Comparison of ENCODE assay signal across 8 cellular contexts in the genomic region with DNA sequence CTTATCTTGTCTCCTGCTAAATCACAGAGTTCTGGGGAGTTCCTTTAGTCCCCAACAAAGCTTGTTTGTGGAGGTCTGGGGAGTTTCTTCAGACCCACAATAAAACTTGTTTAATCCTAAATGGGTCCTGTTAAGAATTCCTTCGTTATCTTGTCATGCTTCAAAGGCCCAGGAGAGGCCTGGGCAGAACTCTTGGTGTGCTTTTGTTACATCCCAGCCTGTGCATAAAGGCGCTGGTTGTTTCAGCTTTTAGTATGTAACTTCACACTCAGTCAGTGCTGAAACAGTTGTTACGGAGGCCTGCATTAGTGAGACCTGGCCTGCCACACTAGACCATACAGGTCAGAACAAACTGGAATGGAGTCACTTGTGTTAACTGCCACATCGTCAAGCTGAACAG. TPM values are rescaled to one million over a fixed set of nuclear protein-coding genes. Genes with fewer than 3 reads are reported as not detected.
DNase-seq lines count a peak whose midpoint lies in the region; ATAC-seq and TF ChIP-seq lines count a peak whose summit lies in the region.
"Not testable (repeated sequence)": the region's sequence is repeated elsewhere in the genome, so short reads cannot be mapped to it uniquely, and the experiment has no call there.

No MANE protein-coding gene starts in this region.

- H2BK15ac ChIP-seq in H9 (ENCODE audit: low read depth, low read length); neuronal stem cell (ENCODE audit: low read length): not testable (repeated sequence)

- not testable (repeated sequence) for H3K27ac ChIP-seq in CD8-positive, alpha-beta T cell (ENCODE audit: low read depth, low read length); H9 (ENCODE audit: insufficient read length, low read depth, low read length)
- H3K27ac ChIP-seq in hepatocyte: peak overlapping the region; percentile 100
- peak overlapping the region; percentile 45 for H3K27ac ChIP-seq in mesodermal cell (ENCODE audit: low read depth, low read length, severe bottlenecking)
- peak overlapping the region; percentile 49 for H3K27ac ChIP-seq in neuronal stem cell (replicated peaks; ENCODE audit: low read length)

- not testable (repeated sequence) for H3K4me2 ChIP-seq in H9 (ENCODE audit: insufficient read depth, insufficient read length, low read length); hepatocyte; neuronal stem cell (ENCODE audit: insufficient read depth, low read length, poor library complexity, severe bottlenecking)

- not testable (repeated sequence) for H3K79me1 ChIP-seq in H9 (ENCODE audit: insufficient read depth, low read depth, low read length, poor library complexity, severe bottlenecking); neuronal stem cell (ENCODE audit: low read depth, low read length)

- H3K27me3 Mint-ChIP-seq in CD8-positive, alpha-beta T cell (ENCODE audit: low read depth); H9 (ENCODE audit: low read depth); activated B cell treated with CpG ODN at 0.5 μM for 24 hours; nephron (ENCODE audit: low read depth); type B pancreatic cell: not testable (repeated sequence)

- H3K36me3 Mint-ChIP-seq in CD8-positive, alpha-beta T cell; activated B cell treated with CpG ODN at 0.5 μM for 24 hours (ENCODE audit: low read depth): not testable (repeated sequence)
- H3K36me3 Mint-ChIP-seq in H9 (ENCODE audit: insufficient read depth in 1 of 3, low read depth in 3 of 3) (peaks cover 3 to 24% (median 8%) of the 10 kb centered on the region in 3 experiments), nephron (ENCODE audit: low read depth) (peaks cover 33% of the 10 kb centered on the region), type B pancreatic cell (peaks cover 20% of the 10 kb centered on the region)

- H3K4me1 Mint-ChIP-seq in CD8-positive, alpha-beta T cell (ENCODE audit: low read depth); activated B cell treated with CpG ODN at 0.5 μM for 24 hours; nephron: not testable (repeated sequence)
- H3K4me1 Mint-ChIP-seq in H9 (peaks cover 32 to 43% of the 10 kb centered on the region in 2 experiments), type B pancreatic cell (ENCODE audit: unreplicated experiment) (peaks cover 12% of the 10 kb centered on the region)

- CTCF ChIA-PET in CD8-positive, alpha-beta T cell (lab: Charles Lee): not testable (repeated sequence)
- CTCF ChIA-PET in activated B cell treated with CpG ODN at 0.5 μM for 24 hours (lab: Charles Lee): interaction anchor here (0.6 kb wide), 1 partner anchor 18 kb away, joined by 3 read pairs; no protein-coding TSS in a partner anchor

- peak overlapping the region; percentile 22 for H3K27ac Mint-ChIP-seq in CD8-positive, alpha-beta T cell
- H3K27ac Mint-ChIP-seq in H9 (peak overlapping the region; percentile 29 to 73 (median 29); a peak in 3 of 7 replicates), activated B cell treated with CpG ODN at 0.5 μM for 24 hours (peak overlapping the region; percentile 24), nephron (peak overlapping the region; percentile 52 to 84 (median 83)), type B pancreatic cell (peak overlapping the region; percentile 12)

- not testable (repeated sequence) for H3K9me2 ChIP-seq in hepatocyte (replicated peaks; ENCODE audit: insufficient read depth)

- H3K56ac ChIP-seq in H9 (ENCODE audit: insufficient read length, low read depth, low read length): not testable (repeated sequence)

- H3K18ac ChIP-seq in H9 (ENCODE audit: insufficient read length, low read depth, low read length); neuronal stem cell (ENCODE audit: low read length): not testable (repeated sequence)

- H2BK20ac ChIP-seq in H9 (ENCODE audit: low read depth, low read length, poor library complexity, severe bottlenecking): not testable (repeated sequence)

- not testable (repeated sequence) for H2BK12ac ChIP-seq in H9 (ENCODE audit: insufficient read length, low read depth, low read length); neuronal stem cell (ENCODE audit: low read length)

- not testable (repeated sequence) for H2BK5ac ChIP-seq in H9 (ENCODE audit: insufficient read length, low read length); neuronal stem cell (ENCODE audit: low read length)

- not testable (repeated sequence) for H3K23ac ChIP-seq in H9 (ENCODE audit: insufficient read length, low read depth, low read length); neuronal stem cell (ENCODE audit: low read depth, low read length, poor library complexity)

- not testable (repeated sequence) for H4K91ac ChIP-seq in H9 (ENCODE audit: insufficient read length, low read depth, low read length); neuronal stem cell (ENCODE audit: low read depth, low read length, poor library complexity)

- H3K27me3 ChIP-seq in CD8-positive, alpha-beta T cell (ENCODE audit: insufficient read depth, low read length); H9 (ENCODE audit: insufficient read depth, low read length); hepatocyte: not testable (repeated sequence)
- peaks cover 0 to 15% (median 0%) of the 10 kb centered on the region in 3 experiments for H3K27me3 ChIP-seq in neuronal stem cell (ENCODE audit: control insufficient read depth in 3 of 3, insufficient read depth in 3 of 3, low read depth in 1 of 3, low read length in 3 of 3)

- not testable (repeated sequence) for H3K23me2 ChIP-seq in H9 (ENCODE audit: insufficient read length, low read depth, low read length, poor library complexity, severe bottlenecking)

- intact Hi-C loops in CD8-positive, alpha-beta T cell (cut with DNase I, micrococcal nuclease); activated B cell treated with CpG ODN at 0.5 μM for 24 hours (cut with micrococcal nuclease): not testable (repeated sequence)

- not testable (repeated sequence) for H3K14ac ChIP-seq in H9 (ENCODE audit: insufficient read depth, low read length); neuronal stem cell (ENCODE audit: low read length)

- not testable (repeated sequence) for H2AK5ac ChIP-seq in H9 (ENCODE audit: insufficient read length, low read length); neuronal stem cell (ENCODE audit: low read depth, low read length)

- H3T11ph ChIP-seq in H9 (ENCODE audit: low read length): not testable (repeated sequence)

- not testable (repeated sequence) for H3K9ac ChIP-seq in H9 (ENCODE audit: extremely low read depth, insufficient read length, low read length); neuronal stem cell (ENCODE audit: low read depth, low read length, poor library complexity)

- H3K79me2 ChIP-seq in H9 (ENCODE audit: insufficient read depth, low read length); hepatocyte: not testable (repeated sequence)

- not testable (repeated sequence) for H3K36me3 ChIP-seq in CD8-positive, alpha-beta T cell (ENCODE audit: insufficient read depth, low read length); hepatocyte (replicated peaks; ENCODE audit: insufficient read depth, low read depth); mesodermal cell (ENCODE audit: control insufficient read depth, insufficient read depth, low read length); neuronal stem cell (replicated peaks in 1 of 2; ENCODE audit: control insufficient read depth in 2 of 2, insufficient read depth in 2 of 2, low read length in 2 of 2)

- not testable (repeated sequence) for TF ChIP-seq CTCF in CD8-positive, alpha-beta T cell (IDR thresholded peaks at IDR 0.05); H9 (conservative IDR thresholded peaks at IDR 0.05); activated B cell treated with CpG ODN at 0.5 μM for 24 hours (IDR thresholded peaks at IDR 0.05); hepatocyte (IDR thresholded peaks at IDR 0.05; ENCODE audit: poor library complexity); nephron (IDR thresholded peaks at IDR 0.05; ENCODE audit: unreplicated experiment in 3 of 3); type B pancreatic cell (conservative IDR thresholded peaks at IDR 0.05)

- POLR2A ChIA-PET in CD8-positive, alpha-beta T cell (lab: Charles Lee); activated B cell treated with CpG ODN at 0.5 μM for 24 hours (lab: Charles Lee): not testable (repeated sequence)

- not testable (repeated sequence) for H3K4me3 ChIP-seq in CD8-positive, alpha-beta T cell (ENCODE audit: low read depth, low read length); hepatocyte; mesodermal cell (ENCODE audit: extremely low read depth, insufficient read depth, low read length, poor library complexity, severe bottlenecking); neuronal stem cell (ENCODE audit: low read length in 2 of 2)

- not testable (repeated sequence) for H4K20me1 ChIP-seq in H9 (ENCODE audit: control insufficient read depth, insufficient read depth, insufficient read length); hepatocyte (ENCODE audit: insufficient read depth, poor library complexity, severe bottlenecking)

- H4K5ac ChIP-seq in H9 (ENCODE audit: insufficient read length, low read depth, low read length): not testable (repeated sequence)

- not testable (repeated sequence) for H3K9me3 ChIP-seq in CD8-positive, alpha-beta T cell (ENCODE audit: low read length); H9 (ENCODE audit: control insufficient read depth, low read depth, low read length); hepatocyte (ENCODE audit: low read depth); mesodermal cell (ENCODE audit: control insufficient read depth, low read length); neuronal stem cell (replicated peaks in 1 of 2; ENCODE audit: control insufficient read depth in 2 of 2, insufficient read depth in 1 of 2, low read depth in 1 of 2, low read length in 2 of 2)

- not testable (repeated sequence) for DNase-seq in CD8-positive, alpha-beta T cell; H9; activated B cell treated with CpG ODN at 0.5 μM for 24 hours; hepatocyte (ENCODE audit: low spot score); neuronal stem cell (ENCODE audit: low spot score); type B pancreatic cell (ENCODE audit: extremely low spot score, unreplicated experiment)

- H3K4me1 ChIP-seq in CD8-positive, alpha-beta T cell (ENCODE audit: insufficient read depth, low read length); H9 (ENCODE audit: insufficient read depth, low read length); hepatocyte (ENCODE audit: insufficient read depth); mesodermal cell (ENCODE audit: control insufficient read depth, insufficient read depth, low read length, poor library complexity, severe bottlenecking); neuronal stem cell (ENCODE audit: control insufficient read depth in 2 of 2, insufficient read depth in 1 of 2, low read depth in 1 of 2, low read length in 2 of 2): not testable (repeated sequence)

- not testable (repeated sequence) for ATAC-seq in CD8-positive, alpha-beta T cell; activated B cell treated with CpG ODN at 0.5 μM for 24 hours (ENCODE audit: low read depth)

- not testable (repeated sequence) for H3K9me3 Mint-ChIP-seq in CD8-positive, alpha-beta T cell; H9; activated B cell treated with CpG ODN at 0.5 μM for 24 hours; nephron; type B pancreatic cell

- not testable (repeated sequence) for H2BK120ac ChIP-seq in H9 (ENCODE audit: low read depth, low read length, poor library complexity, severe bottlenecking); neuronal stem cell (ENCODE audit: low read depth, low read length)

- no CpG with 5 or more reads among the region's 4 CpGs for WGBS in H9 (ENCODE audit: extremely low coverage, insufficient read length, low lambda C conversion rate)
- WGBS in hepatocyte (ENCODE audit: low lambda C conversion rate, missing lambda C conversion rate): 62% methylated on average over 4 of the region's 4 CpGs
- 100% methylated on average over 1 of the region's 4 CpGs for WGBS in mesodermal cell (ENCODE audit: insufficient coverage in 2 of 2), 2 experiments
- WGBS in neuronal stem cell (ENCODE audit: extremely low coverage in 2 of 2, insufficient read length in 2 of 2, insufficient replicate concordance in 1 of 2), 2 donors: no CpG with 5 or more reads among the region's 4 CpGs

- H3K4me3 Mint-ChIP-seq in CD8-positive, alpha-beta T cell; H9; activated B cell treated with CpG ODN at 0.5 μM for 24 hours: not testable (repeated sequence)
- peak overlapping the region; percentile 65 to 76 (median 68) for H3K4me3 Mint-ChIP-seq in nephron
- peak overlapping the region; percentile 35 for H3K4me3 Mint-ChIP-seq in type B pancreatic cell

- not testable (repeated sequence) for H3K4ac ChIP-seq in H9 (ENCODE audit: low read depth, low read length); neuronal stem cell (ENCODE audit: low read length)

- not testable (repeated sequence) for H4K8ac ChIP-seq in H9 (replicated peaks; ENCODE audit: insufficient read length, low read depth, low read length); neuronal stem cell (ENCODE audit: low read depth, low read length)

- not testable (repeated sequence) for H2AFZ ChIP-seq in H9 (ENCODE audit: low read length); hepatocyte
- peak overlapping the region; percentile 8 for H2AFZ ChIP-seq in neuronal stem cell (ENCODE audit: low read length)

RNA-seq across cellular contexts. Expression of a gene that starts 2.9 kb away (rescaled TPM):
- total RNA-seq in CD8-positive, alpha-beta T cell: under 1 TPM; 0.72 to 0.84 TPM
- total RNA-seq in H9 (2021) (9.5 and 10.3 TPM in 2 replicates), activated B cell treated with CpG ODN at 0.5 μM for 24 hours (6.1 and 8.0 TPM in 2 replicates), hepatocyte (32.9 and 34.2 TPM in 2 replicates), type B pancreatic cell (ENCODE audit: low replicate concordance) (38.7 and 54.6 TPM in 2 replicates)
- 25.0 and 27.0 TPM in 2 replicates for polyA plus RNA-seq in hepatocyte
- 8.7 TPM for polyA plus RNA-seq in mesodermal cell (2013, experiment 1 of 2)
- 6.8 TPM for polyA plus RNA-seq in mesodermal cell (2013, experiment 2 of 2)
- 2.0 TPM for polyA plus RNA-seq in neuronal stem cell (2013, experiment 1 of 2)
- 2.3 TPM for polyA plus RNA-seq in neuronal stem cell (2013, experiment 2 of 2)

Comparison
In these comparisons a context has a peak if more than half of its experiments do, and no peak if none do; other contexts are left out.
1. H3K27ac Mint-ChIP-seq: peak in every context shown above with its lines; median percentile 83 in nephron; 29 in H9; 24 in activated B cell treated with CpG ODN at 0.5 μM for 24 hours; 22 in CD8-positive, alpha-beta T cell; 12 in type B pancreatic cell.